In genomic region chrX:19840899-19841648, GRCh38 we compare ENCODE assay signal across 8 cellular contexts. TPM values are rescaled to one million over a fixed set of nuclear protein-coding genes. Genes with fewer than 3 reads are reported as not detected.
A peak's percentile ranks its signal among the peaks of the same experiment; 100 is the strongest.
DNase-seq lines count a peak whose midpoint lies in the region; ATAC-seq, FAIRE-seq and TF ChIP-seq lines count a peak whose summit lies in the region.

No MANE protein-coding gene starts in this region.

- TF ChIP-seq POLR2A in HCT116 (IDR thresholded peaks at IDR 0.05; ENCODE audit: borderline replicate concordance, extremely low read depth, insufficient read depth, insufficient read length) (no peak), GM12878 (IDR thresholded peaks at IDR 0.05; ENCODE audit: low read depth, low read length) (peak; percentile 66)

- RAD21 ChIA-PET in HCT116 (lab: Charles Lee; ENCODE audit: low non-redundant PET in 1 of 2, low total read pairs in 2 of 2, uncharacterized antibody in 2 of 2, unreplicated experiment in 2 of 2) = no interaction called here
- RAD21 ChIA-PET in GM12878 (lab: Charles Lee; ENCODE audit: unreplicated experiment) = interaction anchor here (0.8 to 4.3 kb wide), 22 partner anchors 8 to 229 kb away, joined by 3 to 35 read pairs (median 12); no protein-coding TSS in a partner anchor

- no peak overlapping the region for H3K9ac ChIP-seq in HCT116 (ENCODE audit: low read length)
- H3K9ac ChIP-seq in GM12878 (ENCODE audit: control insufficient read depth, insufficient read depth, low read length) = peak overlapping the region; percentile 30
- H3K9ac ChIP-seq in smooth muscle cell (ENCODE audit: low read depth) = no peak overlapping the region

- no peak overlapping the region for H3K27ac ChIP-seq in HCT116 (ENCODE audit: low read depth, low read length)
- H3K27ac ChIP-seq in GM12878 (ENCODE audit: control insufficient read depth, insufficient read depth) = peak overlapping the region; percentile 81
- H3K27ac ChIP-seq in smooth muscle cell (ENCODE audit: low read depth) = no peak overlapping the region

- H3K4me2 ChIP-seq in HCT116 (ENCODE audit: low read length) = peak overlapping the region; percentile 53; the same call in 1 of the 2 replicates
- peak overlapping the region; percentile 57 for H3K4me2 ChIP-seq in GM12878 (ENCODE audit: control insufficient read depth, insufficient read depth)
- no peak overlapping the region for H3K4me2 ChIP-seq in smooth muscle cell

- H3K4me1 ChIP-seq in HCT116 (ENCODE audit: control insufficient read depth in 1 of 2, insufficient read depth in 2 of 2, low read length in 2 of 2) (peaks cover 15 to 24% of the 10 kb centered on the region in 2 experiments), GM12878 (ENCODE audit: control insufficient read depth, insufficient read depth, low read length) (peaks cover 30% of the 10 kb centered on the region), smooth muscle cell (ENCODE audit: low read depth) (no peaks in the 10 kb centered on the region)

- no peak overlapping the region for H3K4me3 ChIP-seq in HCT116 (replicated peaks in 1 of 2; ENCODE audit: low read depth in 1 of 2, low read length in 2 of 2)
- no peak overlapping the region for H3K4me3 ChIP-seq in GM12878
- H3K4me3 ChIP-seq in smooth muscle cell = no peak overlapping the region

- H3F3A ChIP-seq in smooth muscle cell (ENCODE audit: low read depth) = no peaks in the 10 kb centered on the region

- no peak for TF ChIP-seq RAD21 in HCT116 (IDR thresholded peaks at IDR 0.05; ENCODE audit: low read depth)
- no peak for TF ChIP-seq RAD21 in GM12878 (IDR thresholded peaks at IDR 0.05; ENCODE audit: insufficient read depth, low read depth, low read length)

- H4K20me1 ChIP-seq in HCT116 (ENCODE audit: insufficient read depth) (no peaks in the 10 kb centered on the region), GM12878 (ENCODE audit: control insufficient read depth, insufficient read depth) (no peaks in the 10 kb centered on the region), smooth muscle cell (ENCODE audit: low read depth) (no peaks in the 10 kb centered on the region)

- 0 out of 4 replicates have a peak, but pooled peaks of 1 of the 2 experiments have one; percentile 10 for TF ChIP-seq EP300 in GM12878 (IDR thresholded peaks at IDR 0.05; ENCODE audit: borderline replicate concordance in 1 of 2, control insufficient read depth in 1 of 2, low read depth in 2 of 2, low read length in 2 of 2)

- intact Hi-C loops in HCT116 (cut with micrococcal nuclease) = no loop called here
- intact Hi-C loops in GM12878 (cut with micrococcal nuclease; ENCODE audit: unreplicated experiment) = loop anchor here (2.0 to 5.0 kb wide), 3 partner anchors 22 to 94 kb away; no protein-coding TSS in a partner anchor

- H3K36me3 ChIP-seq in HCT116 (ENCODE audit: control insufficient read depth in 1 of 2, insufficient read depth in 2 of 2, low read length in 2 of 2) (no peaks in the 10 kb centered on the region), GM12878 (ENCODE audit: control insufficient read depth in 2 of 2, insufficient read depth in 2 of 2, low read length in 1 of 2) (peaks cover 0 to 4% of the 10 kb centered on the region in 2 experiments; a peak in 2 of 4 replicates), smooth muscle cell (ENCODE audit: low read depth) (no peaks in the 10 kb centered on the region)

- H3K27me3 ChIP-seq in HCT116 (ENCODE audit: insufficient read depth, low read length) (no peaks in the 10 kb centered on the region), GM12878 (replicated peaks in 1 of 2; ENCODE audit: control insufficient read depth in 2 of 2, insufficient read depth in 2 of 2, low read length in 1 of 2) (no peaks in the 10 kb centered on the region), smooth muscle cell (ENCODE audit: low read depth) (no peaks in the 10 kb centered on the region)

- H3K9me3 ChIP-seq in HCT116 (ENCODE audit: control insufficient read depth in 1 of 2, insufficient read depth in 1 of 2, low read depth in 1 of 2, low read length in 2 of 2) = no peaks in the 10 kb centered on the region
- peaks cover 4% of the 10 kb centered on the region; the same call in 2 of the 3 replicates for H3K9me3 ChIP-seq in GM12878 (replicated peaks; ENCODE audit: control insufficient read depth, insufficient read depth, low read length)
- H3K9me3 ChIP-seq in smooth muscle cell (replicated peaks; ENCODE audit: low read depth) = no peaks in the 10 kb centered on the region

- no peaks in the 10 kb centered on the region for H3K79me2 ChIP-seq in HCT116 (ENCODE audit: insufficient read depth, low read length)
- peaks cover 73% of the 10 kb centered on the region for H3K79me2 ChIP-seq in GM12878 (ENCODE audit: control insufficient read depth, insufficient read depth, low read length)
- peaks cover 9% of the 10 kb centered on the region for H3K79me2 ChIP-seq in smooth muscle cell (ENCODE audit: low read depth)

- in situ Hi-C loops in GM12878 (cut with MboI) = no loop called here

- DNase-seq in GM18507 (ENCODE audit: extremely low spot score, insufficient read length, low read depth) = no peak
- DNase-seq in HCT116 (ENCODE audit: low read depth, low spot score) = no peak
- DNase-seq in NAMALWA (ENCODE audit: low spot score) = peak; percentile 84
- peak; percentile 64 for DNase-seq in GM12878 (ENCODE audit: low read depth, low spot score)
- DNase-seq in HEK293T (ENCODE audit: extremely low spot score) = no peak
- DNase-seq in HK-2 (ENCODE audit: unreplicated experiment) = no peak
- DNase-seq in smooth muscle cell (lab: John Stamatoyannopoulos, UW; ENCODE audit: unreplicated experiment) = no peak
- DNase-seq in kidney tubule cell (ENCODE audit: low spot score) = no peak

- 8% methylated on average over 5 of the region's 5 CpGs for WGBS in GM12878 (ENCODE audit: insufficient coverage, insufficient replicate concordance, low lambda C conversion rate, missing lambda C conversion rate)
- 49% methylated on average over 5 of the region's 5 CpGs for WGBS in smooth muscle cell (ENCODE audit: low lambda C conversion rate)

- CTCF ChIA-PET in HCT116 (lab: Charles Lee) (interaction anchor here (0.8 kb wide), 1 partner anchor 15 kb away, joined by 3 read pairs; no protein-coding TSS in a partner anchor), GM12878 (lab: Yijun Ruan, JAX) (interaction anchor here (1.0 to 1.8 kb wide), 4 partner anchors 17 to 67 kb away, joined by 3 to 4 read pairs (median 4); no protein-coding TSS in a partner anchor), HEK293T (lab: Yijun Ruan, JAX) (no interaction called here)

- no peaks in the 10 kb centered on the region for H3K9me2 ChIP-seq in HCT116 (ENCODE audit: insufficient read depth)

- no peak for ATAC-seq in HCT116
- peak; percentile 74 for ATAC-seq in GM12878

- SMC1A ChIA-PET in GM12878 (lab: Charles Lee; ENCODE audit: uncharacterized antibody, unreplicated experiment) = interaction anchor here (0.7 to 8.2 kb wide), 27 partner anchors 9 to 98 kb away, joined by 3 to 75 read pairs (median 12); no protein-coding TSS in a partner anchor

- POLR2A ChIA-PET in HCT116 (lab: Charles Lee) (no interaction called here), GM12878 (lab: Charles Lee) (interaction anchor here (1.0 to 3.7 kb wide), 12 partner anchors 9 to 112 kb away, joined by 3 to 23 read pairs (median 6); no protein-coding TSS in a partner anchor), HEK293T (lab: Yijun Ruan, JAX) (no interaction called here)

- TF ChIP-seq CTCF in HCT116 (IDR thresholded peaks at IDR 0.05 in 2 of 3, conservative IDR thresholded peaks at IDR 0.05 in 1 of 3; ENCODE audit: borderline replicate concordance in 1 of 3, insufficient read depth in 1 of 3, low read depth in 2 of 3, low read length in 2 of 3) = no peak
- no peak for TF ChIP-seq CTCF in GM12878 (IDR thresholded peaks at IDR 0.05 in 2 of 3, conservative IDR thresholded peaks at IDR 0.05 in 1 of 3; ENCODE audit: control insufficient read depth in 2 of 3, extremely low read depth in 1 of 3, insufficient read depth in 1 of 3, low read depth in 3 of 3, low read length in 3 of 3)
- no peak for TF ChIP-seq CTCF in smooth muscle cell (IDR thresholded peaks at IDR 0.05; ENCODE audit: borderline replicate concordance, insufficient read depth, poor library complexity, severe bottlenecking)

- FAIRE-seq in GM18507 (lab: Jason Lieb, UNC) (peak; percentile 87), GM12878 (lab: Jason Lieb, UNC) (no peak)

- no peak overlapping the region for H2AFZ ChIP-seq in HCT116 (ENCODE audit: low read depth, low read length, poor library complexity, severe bottlenecking)
- H2AFZ ChIP-seq in GM12878 (ENCODE audit: control insufficient read depth, low read depth, low read length) = no peak overlapping the region
- no peak overlapping the region for H2AFZ ChIP-seq in smooth muscle cell (ENCODE audit: low read depth)

- BruUV-seq in HCT116 (replicated peaks; lab: Mats Ljungman, UMichigan) = no TSS peak
- TSS peak; percentile 82 for BruUV-seq in GM12878 (replicated peaks; lab: Mats Ljungman, UMichigan)

TF ChIP-seq in HEK293T, 16 proteins besides CTCF, POLR2A, EP300 and RAD21 (continues in another document):
- TF ChIP-seq FOXA1 (IDR thresholded peaks at IDR 0.05) (no peak), BHLHE40 (IDR thresholded peaks at IDR 0.05; ENCODE audit: borderline replicate concordance) (no peak), SUZ12 (IDR thresholded peaks at IDR 0.05) (no peak), SP1 (IDR thresholded peaks at IDR 0.05) (no peak), ARNT (IDR thresholded peaks at IDR 0.05) (no peak), NFRKB (IDR thresholded peaks at IDR 0.05) (no peak), CTBP1 (IDR thresholded peaks at IDR 0.05; ENCODE audit: borderline replicate concordance) (no peak), TARDBP (IDR thresholded peaks at IDR 0.05) (no peak)

RNA-seq across cellular contexts. Expression of gene SH3KBP1, which starts 46.3 kb away (rescaled TPM):
- total RNA-seq in HCT116 (2021; ENCODE audit: unreplicated experiment) (51.3 TPM), GM12878 (2014; rRNA removed) (62.9 and 64.1 TPM in 2 replicates), GM12878 (2014; rRNA removed; fragmentation: Illumina TruSeq; extraction: Trizol) (93.8 and 97.0 TPM in 2 replicates), GM12878 (2021) (133 and 147 TPM in 2 replicates), smooth muscle cell (69.7 and 76.8 TPM in 2 replicates)
- polyA plus RNA-seq in HCT116 (2012) = 58.8 and 61.3 TPM in 2 replicates
- 127 and 135 TPM in 2 replicates for total RNA-seq in GM12878 (2013; cell fraction: nucleolus; rRNA removed)
- 47.8 TPM for polyA plus RNA-seq in GM12878 (2011; ENCODE audit: low read depth)
- polyA plus RNA-seq in GM12878 (2011; rRNA removed) (196 and 229 TPM in 2 replicates), GM12878 (2014; fragmentation: Illumina TruSeq; extraction: Trizol) (138 and 150 TPM in 2 replicates), GM12878 (2014; fragmentation: Nextera tagmentation; extraction: Ambion mirVana) (10 to 100 TPM; 19.4 to 29.4 TPM), GM12878 (2014; rRNA removed) (77.0 and 88.7 TPM in 2 replicates), GM12878 (2016; fragmentation: Nextera tagmentation; extraction: Ambion mirVana) (100 to 1,000 TPM; 202 to 208 TPM), smooth muscle cell (68.0 and 77.3 TPM in 2 replicates)
- 102 and 107 TPM in 2 replicates for polyA plus RNA-seq in GM12878 (2011; cell fraction: cytosol; rRNA removed)
- 109 and 117 TPM in 2 replicates for polyA plus RNA-seq in GM12878 (2011; cell fraction: nucleus; rRNA removed)
- polyA plus RNA-seq in GM12878 (2012) = 97.8 and 124 TPM in 2 replicates
- 189 and 277 TPM in 2 replicates for polyA minus RNA-seq in GM12878 (2011; rRNA and poly(A)+ RNA removed)
- 51.5 and 57.2 TPM in 2 replicates for polyA minus RNA-seq in GM12878 (2011; cell fraction: cytosol; rRNA and poly(A)+ RNA removed)
- polyA minus RNA-seq in GM12878 (2011; cell fraction: nucleus; rRNA and poly(A)+ RNA removed) = 31.6 and 79.4 TPM in 2 replicates

Comparison
In these comparisons a context has a peak if more than half of its experiments do, and no peak if none do; other contexts are left out.
1. DNase-seq: peak in NAMALWA (single experiment) and GM12878 (single experiment); none in GM18507 (single experiment), HCT116 (single experiment), HEK293T (single experiment), HK-2 (single experiment), smooth muscle cell (single experiment) and kidney tubule cell (single experiment).